9 cellular contexts compared by ENCODE assay signal in genomic region chr17:38729368-38729885, GRCh38. TPM values are rescaled to one million over a fixed set of nuclear protein-coding genes. Genes with fewer than 3 reads are reported as not detected.
DNase-seq lines count a peak whose midpoint lies in the region; ATAC-seq, FAIRE-seq and TF ChIP-seq lines count a peak whose summit lies in the region.
"Had no signal": no experiment of that assay in that cellular context is flagged by ENCODE, and none has a peak within 500 bp of the region (broad histone marks: within the 10 kb centered on the region; RNA-seq: fewer than 3 reads in every experiment).

No MANE protein-coding gene starts in this region.

- H2AFZ ChIP-seq in neuron (ENCODE audit: low read depth, low read length): peak overlapping the region; percentile 46

- H3K27ac ChIP-seq in C4-2B (peak overlapping the region; percentile 95), foreskin keratinocyte (no peak overlapping the region)
- H3K27ac ChIP-seq in effector memory CD4-positive, alpha-beta T cell (ENCODE audit: insufficient read depth, low read length, poor library complexity, severe bottlenecking): peak overlapping the region; percentile 64

- no peak for FAIRE-seq in D721Med (lab: Jason Lieb, UNC)

- H3K27me3 ChIP-seq in NT2/D1 (ENCODE audit: insufficient read depth, insufficient read length) (peaks cover 12% of the 10 kb centered on the region), neuron (ENCODE audit: insufficient read depth, low read length) (no peaks in the 10 kb centered on the region), foreskin keratinocyte (no peaks in the 10 kb centered on the region)
- H3K27me3 ChIP-seq in effector memory CD4-positive, alpha-beta T cell (replicated peaks; ENCODE audit: control insufficient read depth, insufficient read depth, low read length, poor library complexity, severe bottlenecking): no peaks in the 10 kb centered on the region

- peaks cover 31% of the 10 kb centered on the region for H3K36me3 ChIP-seq in NT2/D1 (ENCODE audit: insufficient read depth, insufficient read length, low read length)
- H3K36me3 ChIP-seq in effector memory CD4-positive, alpha-beta T cell (ENCODE audit: control insufficient read depth, insufficient read depth, low read length): peaks cover 10% of the 10 kb centered on the region
- H3K36me3 ChIP-seq in neuron (ENCODE audit: insufficient read depth, low read length): peaks cover 23% of the 10 kb centered on the region

- peak overlapping the region; percentile 93 for H3K9ac ChIP-seq in NT2/D1 (ENCODE audit: insufficient read length, low read depth)

- DNase-seq in NT2/D1 (ENCODE audit: low read depth, low spot score) (no peak), D721Med (ENCODE audit: insufficient read length, low spot score) (no peak), foreskin keratinocyte (no peak)
- DNase-seq in effector memory CD4-positive, alpha-beta T cell: no peak
- DNase-seq: SIG-M5 had no signal

- TF ChIP-seq CTCF in C4-2B (conservative IDR thresholded peaks at IDR 0.05): no peak
- no peak for TF ChIP-seq CTCF in D721Med (IDR thresholded peaks at IDR 0.05; ENCODE audit: insufficient read depth, missing control alignments)
- no peak for TF ChIP-seq CTCF in foreskin keratinocyte (conservative IDR thresholded peaks at IDR 0.05)

- no peaks in the 10 kb centered on the region for H3K9me3 ChIP-seq in NT2/D1 (ENCODE audit: insufficient read depth, low read length)
- H3K9me3 ChIP-seq in effector memory CD4-positive, alpha-beta T cell (ENCODE audit: control insufficient read depth, low read length): no peaks in the 10 kb centered on the region
- no peaks in the 10 kb centered on the region for H3K9me3 ChIP-seq in neuron (ENCODE audit: low read length)

- peak overlapping the region; percentile 49 for H3K4me3 ChIP-seq in NT2/D1 (ENCODE audit: insufficient read length, low read depth)
- peak overlapping the region; percentile 60 for H3K4me3 ChIP-seq in effector memory CD4-positive, alpha-beta T cell (ENCODE audit: insufficient read depth, low read depth, low read length, poor library complexity, severe bottlenecking)
- H3K4me3 ChIP-seq in neuron (ENCODE audit: low read length): peak overlapping the region; percentile 56

- no peak for ATAC-seq in HG03571 (IDR thresholded peaks at IDR 0.05; ENCODE audit: unreplicated experiment)
- ATAC-seq in HG02763 (IDR thresholded peaks at IDR 0.05; ENCODE audit: unreplicated experiment): no peak
- ATAC-seq in foreskin keratinocyte: no peak

- peaks cover 26% of the 10 kb centered on the region for H3K4me1 ChIP-seq in NT2/D1 (ENCODE audit: insufficient read depth, insufficient read length)
- H3K4me1 ChIP-seq in effector memory CD4-positive, alpha-beta T cell (ENCODE audit: control insufficient read depth, insufficient read depth, low read length, poor library complexity, severe bottlenecking): peaks cover 57% of the 10 kb centered on the region
- peaks cover 16% of the 10 kb centered on the region for H3K4me1 ChIP-seq in neuron (ENCODE audit: insufficient read depth, low read length)
- peaks cover 5% of the 10 kb centered on the region for H3K4me1 ChIP-seq in foreskin keratinocyte

RNA-seq across cellular contexts. Expression of gene CISD3, which starts 0.7 kb away (rescaled TPM):
- total RNA-seq in foreskin keratinocyte: 23.2 and 27.2 TPM in 2 replicates
- 62.4 and 68.4 TPM in 2 replicates for polyA plus RNA-seq in foreskin keratinocyte

RNA-seq across cellular contexts. Expression of gene PCGF2, which starts 18.7 kb away (rescaled TPM):
- 12.8 and 15.0 TPM in 2 replicates for total RNA-seq in foreskin keratinocyte
- polyA plus RNA-seq in foreskin keratinocyte: 37.4 and 41.2 TPM in 2 replicates

RNA-seq across cellular contexts. Expression of gene PSMB3, which starts 23.1 kb away (rescaled TPM):
- total RNA-seq in foreskin keratinocyte: 264 and 287 TPM in 2 replicates
- 382 and 384 TPM in 2 replicates for polyA plus RNA-seq in foreskin keratinocyte

RNA-seq across cellular contexts. Expression of gene MLLT6, which starts 24.4 kb away (rescaled TPM):
- total RNA-seq in foreskin keratinocyte: 25.6 and 28.8 TPM in 2 replicates
- 12.3 and 12.8 TPM in 2 replicates for polyA plus RNA-seq in foreskin keratinocyte

RNA-seq across cellular contexts. Expression of gene EPOP, which starts 54.7 kb away (rescaled TPM):
- total RNA-seq in foreskin keratinocyte: 5.2 and 6.5 TPM in 2 replicates
- polyA plus RNA-seq in foreskin keratinocyte: 4.6 and 6.5 TPM in 2 replicates
